ENCODE assay signal across 21 cellular contexts in the genomic region with DNA sequence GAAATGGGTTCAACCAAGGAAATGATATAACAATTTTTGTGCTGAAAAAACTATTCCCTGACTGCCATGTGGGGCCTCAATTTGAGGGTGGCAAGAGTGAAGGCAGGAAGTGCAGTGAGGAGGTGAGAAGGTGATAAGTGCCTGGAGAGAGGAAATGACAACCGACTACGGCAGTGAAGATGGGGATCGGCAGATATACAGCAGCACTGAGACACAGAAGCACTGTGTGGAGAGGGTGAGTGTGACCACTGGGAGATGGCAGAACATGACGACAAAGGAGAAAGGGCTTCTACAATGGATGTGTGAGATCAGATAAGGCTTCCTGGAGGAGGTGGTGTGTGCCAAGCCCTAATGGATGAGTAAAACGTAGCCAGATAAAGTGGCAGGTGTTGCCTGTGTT.
"Had no signal": no experiment of that assay in that cellular context is flagged by ENCODE, and none has a peak within 500 bp of the region (broad histone marks: within the 10 kb centered on the region; RNA-seq: fewer than 3 reads in every experiment).

No MANE protein-coding gene starts in this region.

- H3K27me3 ChIP-seq: right lobe of liver, transverse colon, uterus had no signal

- H3K9me3 ChIP-seq: right lobe of liver, transverse colon, uterus had no signal

- ATAC-seq: activated naive CD4-positive, alpha-beta T cell treated with anti-CD3 and anti-CD28 coated beads, Interleukin-2, amount 50 U/mL, for 72 hours; left ventricle myocardium superior; right lobe of liver had no signal

- H3K4me3 ChIP-seq: right lobe of liver, skin epidermis, transverse colon, uterus had no signal

- H3K27ac ChIP-seq: right lobe of liver, skin epidermis, transverse colon, uterus had no signal

- H3K36me3 Mint-ChIP-seq: brain had no signal

- H3K27ac Mint-ChIP-seq: activated naive CD4-positive, alpha-beta T cell treated with anti-CD3 and anti-CD28 coated beads, Interleukin-2, amount 50 U/mL, for 72 hours; T-helper 1 cell treated with Interleukin-12 subunit alpha and Interleukin-12 subunit beta and Interleukin-4 antibody, amounts not matched to agents 30 μg/mL and 1 μg/mL, for 36 hours had no signal

- H3K4me1 ChIP-seq: right lobe of liver, transverse colon, uterus had no signal

- H3K4me3 Mint-ChIP-seq: nephron progenitor cell; T-helper 1 cell treated with Interleukin-12 subunit alpha and Interleukin-12 subunit beta and Interleukin-4 antibody, amounts not matched to agents 30 μg/mL and 1 μg/mL, for 36 hours had no signal

- DNase-seq: activated CD4-positive, alpha-beta T cell treated with anti-CD3 and anti-CD28 coated beads for 4 hours; activated CD4-positive, alpha-beta T cell treated with anti-CD3 and anti-CD28 coated beads, Interleukin-2, amount 50 U/mL, for 48 hours; activated CD4-positive, CD25-positive, alpha-beta regulatory T cell; activated gamma-delta T cell; aorta; effector CD8-positive, alpha-beta T cell; erythroblast; foreskin fibroblast; left ventricle myocardium superior; mammary epithelial cell; nephron progenitor cell; occipital lobe; right lobe of liver; stimulated activated CD4-positive, alpha-beta T cell treated with anti-CD3 and anti-CD28 coated beads, Interleukin-1b, Interleukin-23, amount 100 ng/mL, for 48 hours; T1000; transverse colon; uterus had no signal

- H3K36me3 ChIP-seq: right lobe of liver, transverse colon, uterus had no signal

- H3K9me3 Mint-ChIP-seq: nephron progenitor cell; T-helper 1 cell treated with Interleukin-12 subunit alpha and Interleukin-12 subunit beta and Interleukin-4 antibody, amounts not matched to agents 30 μg/mL and 1 μg/mL, for 36 hours had no signal
